17 cellular contexts compared by ENCODE assay signal in genomic region chr9:94825620-94825958, GRCh38.
A peak's percentile ranks its signal among the peaks of the same experiment; 100 is the strongest.
DNase-seq lines count a peak whose midpoint lies in the region; ATAC-seq, FAIRE-seq and TF ChIP-seq lines count a peak whose summit lies in the region.
"Had no signal": no experiment of that assay in that cellular context is flagged by ENCODE, and none has a peak within 500 bp of the region (broad histone marks: within the 10 kb centered on the region; RNA-seq: fewer than 3 reads in every experiment).

No MANE protein-coding gene starts in this region.

- no peak overlapping the region for H2BK15ac ChIP-seq in mesenchymal stem cell (ENCODE audit: low read depth, poor library complexity, severe bottlenecking)

- H4K8ac ChIP-seq in mesenchymal stem cell (ENCODE audit: low read length): peak overlapping the region; percentile 1

- peaks cover 6% of the 10 kb centered on the region for H3K79me1 ChIP-seq in mesenchymal stem cell (replicated peaks; ENCODE audit: low read length, poor library complexity, severe bottlenecking)

- no peak overlapping the region for H4K91ac ChIP-seq in mesenchymal stem cell (ENCODE audit: low read length)

- H2BK5ac ChIP-seq in mesenchymal stem cell (ENCODE audit: low read depth, low read length, poor library complexity, severe bottlenecking): no peak overlapping the region

- H3K36me3 ChIP-seq in HUES48 (ENCODE audit: control insufficient read depth, insufficient read depth, low read length) (no peaks in the 10 kb centered on the region), astrocyte (ENCODE audit: insufficient read depth, low read length) (no peaks in the 10 kb centered on the region), mesenchymal stem cell (ENCODE audit: control insufficient read depth in 1 of 2, insufficient read depth in 2 of 2, low read depth in 1 of 2, low read length in 2 of 2) (peaks cover 4 to 6% of the 10 kb centered on the region in 2 experiments)
- H3K36me3 ChIP-seq: brain microvascular endothelial cell, pancreas had no signal

- no peak for FAIRE-seq in astrocyte (lab: Jason Lieb, UNC)
- FAIRE-seq: pancreas had no signal

- no peaks in the 10 kb centered on the region for H3K9me3 ChIP-seq in HUES48 (ENCODE audit: control insufficient read depth, insufficient read depth, low read length)
- H3K9me3 ChIP-seq in astrocyte (ENCODE audit: insufficient read depth, low read depth, low read length): no peaks in the 10 kb centered on the region
- no peaks in the 10 kb centered on the region for H3K9me3 ChIP-seq in mesenchymal stem cell (ENCODE audit: control insufficient read depth, low read length)
- H3K9me3 ChIP-seq: pancreas had no signal

- H3K18ac ChIP-seq in mesenchymal stem cell (ENCODE audit: low read depth in 1 of 2, low read length in 2 of 2): peak overlapping the region in 1 of 2 experiments; percentile 43

- H3K27me3 ChIP-seq in HUES48 (ENCODE audit: control insufficient read depth, insufficient read depth, low read length) (peaks cover 20% of the 10 kb centered on the region), astrocyte (ENCODE audit: insufficient read depth, low read length) (no peaks in the 10 kb centered on the region), mesenchymal stem cell (ENCODE audit: control insufficient read depth in 1 of 2, insufficient read depth in 1 of 2, low read length in 2 of 2) (no peaks in the 10 kb centered on the region)
- H3K27me3 ChIP-seq: brain microvascular endothelial cell, pancreas had no signal

- H3K9me3 Mint-ChIP-seq in astrocyte (ENCODE audit: unreplicated experiment): peaks cover 2% of the 10 kb centered on the region
- H3K9me3 Mint-ChIP-seq: activated naive CD4-positive, alpha-beta T cell treated with anti-CD3 and anti-CD28 coated beads, Interleukin-2, amount 10 ng/mL, durations not matched to agents 7 days and 5 days had no signal

- no peak overlapping the region for H3K14ac ChIP-seq in mesenchymal stem cell (ENCODE audit: low read length in 2 of 2)

- H3K4me3 Mint-ChIP-seq in astrocyte (ENCODE audit: unreplicated experiment): no peak overlapping the region
- H3K4me3 Mint-ChIP-seq: activated naive CD4-positive, alpha-beta T cell treated with anti-CD3 and anti-CD28 coated beads, Interleukin-2, amount 10 ng/mL, durations not matched to agents 7 days and 5 days had no signal

- intact Hi-C loops in Right ventricle myocardium inferior (cut with DNase I): no loop called here

- no peak overlapping the region for H2AK5ac ChIP-seq in mesenchymal stem cell (ENCODE audit: low read length, severe bottlenecking)

- H3K4me2 ChIP-seq in astrocyte (ENCODE audit: low read length) (peak overlapping the region; percentile 21), mesenchymal stem cell (ENCODE audit: low read length, poor library complexity, severe bottlenecking) (no peak overlapping the region)
- H3K4me2 ChIP-seq: PC-9 had no signal

- H3K36me3 Mint-ChIP-seq in astrocyte (ENCODE audit: low read depth, unreplicated experiment): peaks cover 28% of the 10 kb centered on the region

- no peak for DNase-seq in astrocyte (ENCODE audit: low read depth)
- no peak for DNase-seq in mesenchymal stem cell
- DNase-seq in substantia nigra (lab: John Stamatoyannopoulos, UW): no peak
- DNase-seq in Right ventricle myocardium inferior (ENCODE audit: missing footprints): no peak
- no peak for DNase-seq in putamen (ENCODE audit: low spot score)
- no peak for DNase-seq in amniotic stem cell (lab: John Stamatoyannopoulos, UW)
- DNase-seq: activated CD4-positive, alpha-beta T cell treated with anti-CD3 and anti-CD28 coated beads for 48 hours; activated naive CD4-positive, alpha-beta T cell treated with anti-CD3 and anti-CD28 coated beads, Interleukin-2, amount 10 ng/mL, durations not matched to agents 7 days and 5 days; brain microvascular endothelial cell; effector CD4-positive, alpha-beta T cell; NCI-H146; NCI-H524; pancreas; PC-9; stimulated activated naive CD4-positive, alpha-beta T cell treated with Interleukin-2 at 50 U/mL for 16 hours had no signal

- no peaks in the 10 kb centered on the region for H3K27me3 Mint-ChIP-seq in astrocyte (ENCODE audit: low read depth, unreplicated experiment)
- H3K27me3 Mint-ChIP-seq: activated naive CD4-positive, alpha-beta T cell treated with anti-CD3 and anti-CD28 coated beads, Interleukin-2, amount 10 ng/mL, durations not matched to agents 7 days and 5 days had no signal

- H3K4me1 ChIP-seq in HUES48 (ENCODE audit: control insufficient read depth, insufficient read depth, low read length) (peaks cover 42% of the 10 kb centered on the region), astrocyte (ENCODE audit: insufficient read depth, low read length) (peaks cover 13% of the 10 kb centered on the region), mesenchymal stem cell (ENCODE audit: control insufficient read depth, insufficient read depth, low read depth, low read length) (peaks cover 3% of the 10 kb centered on the region)
- H3K4me1 ChIP-seq: pancreas had no signal

- no peak overlapping the region for H2BK120ac ChIP-seq in mesenchymal stem cell (ENCODE audit: low read depth, low read length)

- H3K79me2 ChIP-seq in astrocyte (ENCODE audit: insufficient read depth, low read length): no peaks in the 10 kb centered on the region

- TF ChIP-seq CTCF in astrocyte (IDR thresholded peaks at IDR 0.05; ENCODE audit: insufficient read depth, low read depth, low read length): no peak

- no peak overlapping the region for H3K23ac ChIP-seq in mesenchymal stem cell (ENCODE audit: low read length in 2 of 2)

- no peak overlapping the region for H3K4ac ChIP-seq in mesenchymal stem cell (ENCODE audit: low read depth in 1 of 2, low read length in 2 of 2)

- WGBS in mesenchymal stem cell: 57% methylated on average over 1 of the region's 4 CpGs

- no peaks in the 10 kb centered on the region for H4K20me1 ChIP-seq in astrocyte (ENCODE audit: insufficient read depth, low read length)

- no peak for ATAC-seq in GM21576 (IDR thresholded peaks at IDR 0.05; ENCODE audit: unreplicated experiment)
- no peak for ATAC-seq in Right ventricle myocardium inferior
- ATAC-seq: pancreas had no signal

- H3K4me3 ChIP-seq in HUES48 (ENCODE audit: low read depth, low read length): no peak overlapping the region
- no peak overlapping the region for H3K4me3 ChIP-seq in astrocyte (ENCODE audit: insufficient read depth, low read depth, low read length)
- H3K4me3 ChIP-seq in mesenchymal stem cell (ENCODE audit: insufficient read depth in 1 of 2, low read depth in 1 of 2, low read length in 2 of 2): no peak overlapping the region
- H3K4me3 ChIP-seq: pancreas, PC-9 had no signal

- H3K27ac Mint-ChIP-seq in astrocyte (ENCODE audit: unreplicated experiment): no peak overlapping the region
- H3K27ac Mint-ChIP-seq: activated naive CD4-positive, alpha-beta T cell treated with anti-CD3 and anti-CD28 coated beads, Interleukin-2, amount 10 ng/mL, durations not matched to agents 7 days and 5 days had no signal

- H2AFZ ChIP-seq in astrocyte (ENCODE audit: low read depth, low read length) (no peak overlapping the region), mesenchymal stem cell (ENCODE audit: low read depth, low read length) (no peak overlapping the region)
- H2AFZ ChIP-seq: PC-9 had no signal

- no peak overlapping the region for H3K9ac ChIP-seq in HUES48 (ENCODE audit: low read depth, low read length)
- H3K9ac ChIP-seq in astrocyte (ENCODE audit: low read length): no peak overlapping the region
- H3K9ac ChIP-seq in mesenchymal stem cell (ENCODE audit: low read length): no peak overlapping the region

- H3K4me1 Mint-ChIP-seq in astrocyte (ENCODE audit: low read depth, unreplicated experiment): peaks cover 44% of the 10 kb centered on the region

- H3K27ac ChIP-seq in HUES48 (ENCODE audit: low read depth, low read length) (peak overlapping the region; percentile 69), astrocyte (ENCODE audit: low read depth, low read length) (no peak overlapping the region), mesenchymal stem cell (ENCODE audit: low read length, poor library complexity, severe bottlenecking) (no peak overlapping the region), substantia nigra (ENCODE audit: low read depth, low read length, poor library complexity, severe bottlenecking) (peak overlapping the region; percentile 31)
- H3K27ac ChIP-seq: brain microvascular endothelial cell, pancreas, PC-9 had no signal

- peak overlapping the region in 1 of 2 experiments; percentile 0 for H2BK12ac ChIP-seq in mesenchymal stem cell (ENCODE audit: low read length in 2 of 2)

Comparison
In these comparisons a context has a peak if more than half of its experiments do, and no peak if none do; other contexts are left out.
1. H3K27ac ChIP-seq: peak in HUES48 (single experiment) and substantia nigra (single experiment); none in astrocyte (single experiment) and mesenchymal stem cell (single experiment).